ENCODE assay signal across 8 cellular contexts in the genomic region with DNA sequence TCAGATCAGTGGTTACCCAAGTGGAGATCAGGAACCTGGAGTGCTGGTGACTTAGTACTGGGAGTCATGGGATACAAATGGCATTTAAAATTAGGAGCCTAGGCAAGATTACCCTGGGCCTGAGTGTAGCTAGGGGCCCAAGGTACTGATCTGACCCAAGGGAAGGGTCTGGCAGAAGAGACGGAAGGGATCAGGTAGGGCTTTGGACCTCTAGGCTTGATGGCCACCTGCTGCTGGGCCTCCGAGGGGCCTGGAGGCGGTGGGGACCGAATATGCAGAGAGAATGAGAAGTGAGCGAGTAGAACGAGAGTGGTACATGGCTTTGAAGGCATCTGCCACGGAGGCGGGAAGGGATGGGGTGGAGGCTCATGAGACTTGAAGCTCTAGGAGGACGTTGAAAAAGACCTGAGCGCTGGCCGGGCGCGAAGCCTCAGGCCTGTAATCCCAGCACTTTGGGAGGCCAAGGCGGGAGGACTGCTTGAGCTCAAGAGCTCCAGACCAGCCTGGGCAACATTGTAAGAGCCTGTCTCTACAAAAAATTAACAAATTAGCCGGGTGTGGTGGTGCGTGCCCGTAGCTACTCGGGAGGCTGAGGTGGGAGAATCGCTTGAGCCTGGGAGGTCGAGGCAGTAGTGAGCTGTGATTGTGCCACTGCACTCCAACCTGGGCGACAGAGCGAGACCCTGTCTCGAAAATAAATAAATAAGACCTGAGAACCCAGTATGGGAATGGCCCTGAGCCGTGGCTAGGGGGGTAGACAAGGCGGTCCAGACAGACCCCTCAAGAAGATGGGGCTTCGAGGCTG. TPM values are rescaled to one million over a fixed set of nuclear protein-coding genes. Genes with fewer than 3 reads are reported as not detected.
DNase-seq lines count a peak whose midpoint lies in the region; FAIRE-seq and TF ChIP-seq lines count a peak whose summit lies in the region.

No MANE protein-coding gene starts in this region.

- POLR2A ChIA-PET in CD8-positive, alpha-beta memory T cell (lab: Charles Lee) = interaction anchor here (0.6 kb wide), 2 partner anchors 19 to 1679 kb away, joined by 3 read pairs; no protein-coding TSS in a partner anchor

- H4K20me1 ChIP-seq in OCI-LY3 (ENCODE audit: insufficient read depth, low read length) (no peaks in the 10 kb centered on the region), osteoblast (ENCODE audit: insufficient read depth, low read length) (no peaks in the 10 kb centered on the region)

- CTCF ChIA-PET in CD8-positive, alpha-beta memory T cell (lab: Charles Lee) = interaction anchor here (1.0 to 3.5 kb wide), 6 partner anchors 9 to 35 kb away, joined by 3 to 13 read pairs (median 4); partner anchors contain the start of gene YDJC

- no peaks in the 10 kb centered on the region for H3K9me3 Mint-ChIP-seq in CD8-positive, alpha-beta memory T cell
- no peaks in the 10 kb centered on the region for H3K9me3 Mint-ChIP-seq in endodermal cell

- H2AFZ ChIP-seq in OCI-LY3 (ENCODE audit: low read depth, low read length) (peak overlapping the region; percentile 85), osteoblast (ENCODE audit: low read length) (peak overlapping the region; percentile 99)

- peak overlapping the region; percentile 94 for H3K4me3 ChIP-seq in CD8-positive, alpha-beta memory T cell (ENCODE audit: low read length)
- H3K4me3 ChIP-seq in OCI-LY3 (ENCODE audit: low read length) (peak overlapping the region; percentile 81), endodermal cell (ENCODE audit: low read length) (peak overlapping the region; percentile 84), osteoblast (ENCODE audit: insufficient read depth, low read length) (peak overlapping the region; percentile 98)

- peaks cover 25 to 41% (median 32%) of the 10 kb centered on the region in 3 donors for H3K4me1 Mint-ChIP-seq in CD8-positive, alpha-beta memory T cell
- H3K4me1 Mint-ChIP-seq in endodermal cell = peaks cover 3% of the 10 kb centered on the region

- H3K9me3 ChIP-seq in CD8-positive, alpha-beta memory T cell (ENCODE audit: low read length) = no peaks in the 10 kb centered on the region
- no peaks in the 10 kb centered on the region for H3K9me3 ChIP-seq in OCI-LY3 (ENCODE audit: insufficient read depth, low read length)
- no peaks in the 10 kb centered on the region for H3K9me3 ChIP-seq in endodermal cell (ENCODE audit: control insufficient read depth, low read length)
- H3K9me3 ChIP-seq in osteoblast (ENCODE audit: low read depth, low read length) = no peaks in the 10 kb centered on the region

- no peaks in the 10 kb centered on the region for H3K27me3 Mint-ChIP-seq in CD8-positive, alpha-beta memory T cell
- H3K27me3 Mint-ChIP-seq in endodermal cell (ENCODE audit: insufficient read depth) = peaks cover 34% of the 10 kb centered on the region

- TF ChIP-seq CTCF in OCI-LY3 (IDR thresholded peaks at IDR 0.05; ENCODE audit: low read depth, low read length) (no peak), endodermal cell (conservative IDR thresholded peaks at IDR 0.05) (no peak), osteoblast (IDR thresholded peaks at IDR 0.05; ENCODE audit: extremely low read depth, low read depth, low read length) (no peak)

- H3K36me3 ChIP-seq in CD8-positive, alpha-beta memory T cell (ENCODE audit: insufficient read depth, low read length) = no peaks in the 10 kb centered on the region
- H3K36me3 ChIP-seq in OCI-LY3 (replicated peaks; ENCODE audit: low read depth, low read length) (peaks cover 3% of the 10 kb centered on the region), endodermal cell (ENCODE audit: control insufficient read depth, insufficient read depth, low read length) (peaks cover 3% of the 10 kb centered on the region), osteoblast (ENCODE audit: insufficient read depth, low read length) (peaks cover 2% of the 10 kb centered on the region)

- H3K79me2 ChIP-seq in OCI-LY3 (ENCODE audit: low read length) = peaks cover 9% of the 10 kb centered on the region
- peaks cover 32% of the 10 kb centered on the region for H3K79me2 ChIP-seq in osteoblast (ENCODE audit: insufficient read depth, low read length)

- H3K4me2 ChIP-seq in OCI-LY3 (ENCODE audit: low read length) = peak overlapping the region; percentile 81
- peak overlapping the region; percentile 96 for H3K4me2 ChIP-seq in osteoblast (ENCODE audit: insufficient read depth, low read length)

- no peaks in the 10 kb centered on the region for H3K27me3 ChIP-seq in CD8-positive, alpha-beta memory T cell (ENCODE audit: insufficient read depth, low read length, poor library complexity, severe bottlenecking)
- H3K27me3 ChIP-seq in OCI-LY3 (ENCODE audit: low read depth, low read length) (no peaks in the 10 kb centered on the region), endodermal cell (ENCODE audit: control insufficient read depth, insufficient read depth, low read length, poor library complexity, severe bottlenecking) (peaks cover 13% of the 10 kb centered on the region), osteoblast (ENCODE audit: insufficient read depth, low read length) (peaks cover 8% of the 10 kb centered on the region)

- H3K27ac ChIP-seq in CD8-positive, alpha-beta memory T cell (ENCODE audit: low read depth, low read length) = peak overlapping the region; percentile 92
- H3K27ac ChIP-seq in OCI-LY3 (ENCODE audit: low read length) (peak overlapping the region; percentile 61), endodermal cell (ENCODE audit: low read depth, low read length) (no peak overlapping the region), osteoblast (ENCODE audit: low read depth, low read length) (peak overlapping the region; percentile 90)

- no peak for FAIRE-seq in HTR-8/SVneo (lab: Jason Lieb, UNC)

- peak overlapping the region; percentile 98 to 100 (median 99) for H3K4me3 Mint-ChIP-seq in CD8-positive, alpha-beta memory T cell
- H3K4me3 Mint-ChIP-seq in endodermal cell = peak overlapping the region; percentile 97

- 74 to 78% methylated on average over 19 to 26 of the region's 26 CpGs for WGBS in endodermal cell (ENCODE audit: insufficient coverage in 1 of 2, insufficient read length in 1 of 2), 2 experiments

- no peak for DNase-seq in CD8-positive, alpha-beta memory T cell
- DNase-seq in endodermal cell (no peak), osteoblast (ENCODE audit: insufficient read length, low spot score, missing footprints) (peak; percentile 18), hippocampal formation (lab: John Stamatoyannopoulos, UW) (no peak), NCI-H1694 (lab: John Stamatoyannopoulos, UW) (no peak), KG1 (lab: John Stamatoyannopoulos, UW) (no peak), HTR-8/SVneo (ENCODE audit: insufficient read length, low spot score) (no peak)

- H3K27ac Mint-ChIP-seq in CD8-positive, alpha-beta memory T cell = peak overlapping the region; percentile 96 to 99 (median 98)
- H3K27ac Mint-ChIP-seq in endodermal cell = peak overlapping the region; percentile 99

- H3K9ac ChIP-seq in OCI-LY3 (ENCODE audit: low read length) (peak overlapping the region; percentile 71), endodermal cell (ENCODE audit: extremely low read depth, low read length, poor library complexity, severe bottlenecking) (peak overlapping the region; percentile 76)

- peaks cover 15% of the 10 kb centered on the region for H3K4me1 ChIP-seq in CD8-positive, alpha-beta memory T cell (ENCODE audit: insufficient read depth, low read length)
- H3K4me1 ChIP-seq in OCI-LY3 (ENCODE audit: low read length) (peaks cover 9% of the 10 kb centered on the region; the same call in 1 of the 2 replicates), endodermal cell (ENCODE audit: control insufficient read depth, insufficient read depth, low read length) (no peaks in the 10 kb centered on the region), osteoblast (ENCODE audit: insufficient read depth, low read length) (peaks cover 4% of the 10 kb centered on the region)

- H3K36me3 Mint-ChIP-seq in CD8-positive, alpha-beta memory T cell = peaks cover 0 to 23% (median 2%) of the 10 kb centered on the region in 3 donors
- peaks cover 5% of the 10 kb centered on the region for H3K36me3 Mint-ChIP-seq in endodermal cell (ENCODE audit: low read depth)

RNA-seq across cellular contexts. Expression of gene PPIL2, which starts 0.6 kb away (rescaled TPM):
- total RNA-seq in CD8-positive, alpha-beta memory T cell = 10 to 100 TPM; 42.4 to 47.3 TPM
- polyA plus RNA-seq in CD8-positive, alpha-beta memory T cell = 38.7 TPM
- total RNA-seq in endodermal cell = 10 to 100 TPM; 39.9 to 41.2 TPM
- 39.4 TPM for polyA plus RNA-seq in endodermal cell (2013, experiment 1 of 2)
- polyA plus RNA-seq in endodermal cell (2013, experiment 2 of 2) = 35.8 TPM
- 25.3 and 29.2 TPM in 2 replicates for total RNA-seq in osteoblast

RNA-seq across cellular contexts. Expression of gene SDF2L1, which starts 23.1 kb away (rescaled TPM):
- 10 to 100 TPM; 71.5 to 74.7 TPM for total RNA-seq in CD8-positive, alpha-beta memory T cell
- 99.6 TPM for polyA plus RNA-seq in CD8-positive, alpha-beta memory T cell
- 10 to 100 TPM; 30.3 to 61.4 TPM for total RNA-seq in endodermal cell
- 17.6 TPM for polyA plus RNA-seq in endodermal cell (2013, experiment 1 of 2)
- 20.9 TPM for polyA plus RNA-seq in endodermal cell (2013, experiment 2 of 2)
- 10.5 and 13.3 TPM in 2 replicates for total RNA-seq in osteoblast

RNA-seq across cellular contexts. Expression of gene CCDC116, which starts 32.7 kb away (rescaled TPM):
- under 1 TPM; 0.48 to 0.51 TPM for total RNA-seq in CD8-positive, alpha-beta memory T cell
- not detected for polyA plus RNA-seq in CD8-positive, alpha-beta memory T cell
- total RNA-seq in endodermal cell (under 1 TPM; 0.46 to 0.84 TPM), osteoblast (0.29 and 0.36 TPM in 2 replicates)
- 0.53 TPM for polyA plus RNA-seq in endodermal cell (2013, experiment 1 of 2)
- 0.41 TPM for polyA plus RNA-seq in endodermal cell (2013, experiment 2 of 2)

RNA-seq across cellular contexts. Expression of gene YDJC, which starts 35.4 kb away (rescaled TPM):
- total RNA-seq in CD8-positive, alpha-beta memory T cell = 10 to 100 TPM; 75.2 to 79.0 TPM
- 61.1 TPM for polyA plus RNA-seq in CD8-positive, alpha-beta memory T cell
- total RNA-seq in endodermal cell (10 to 100 TPM; 16.4 to 19.9 TPM), osteoblast (15.6 and 25.0 TPM in 2 replicates)
- 11.6 TPM for polyA plus RNA-seq in endodermal cell (2013, experiment 1 of 2)
- polyA plus RNA-seq in endodermal cell (2013, experiment 2 of 2) = 11.3 TPM
